23 cellular contexts compared by ENCODE assay signal in the genomic region with DNA sequence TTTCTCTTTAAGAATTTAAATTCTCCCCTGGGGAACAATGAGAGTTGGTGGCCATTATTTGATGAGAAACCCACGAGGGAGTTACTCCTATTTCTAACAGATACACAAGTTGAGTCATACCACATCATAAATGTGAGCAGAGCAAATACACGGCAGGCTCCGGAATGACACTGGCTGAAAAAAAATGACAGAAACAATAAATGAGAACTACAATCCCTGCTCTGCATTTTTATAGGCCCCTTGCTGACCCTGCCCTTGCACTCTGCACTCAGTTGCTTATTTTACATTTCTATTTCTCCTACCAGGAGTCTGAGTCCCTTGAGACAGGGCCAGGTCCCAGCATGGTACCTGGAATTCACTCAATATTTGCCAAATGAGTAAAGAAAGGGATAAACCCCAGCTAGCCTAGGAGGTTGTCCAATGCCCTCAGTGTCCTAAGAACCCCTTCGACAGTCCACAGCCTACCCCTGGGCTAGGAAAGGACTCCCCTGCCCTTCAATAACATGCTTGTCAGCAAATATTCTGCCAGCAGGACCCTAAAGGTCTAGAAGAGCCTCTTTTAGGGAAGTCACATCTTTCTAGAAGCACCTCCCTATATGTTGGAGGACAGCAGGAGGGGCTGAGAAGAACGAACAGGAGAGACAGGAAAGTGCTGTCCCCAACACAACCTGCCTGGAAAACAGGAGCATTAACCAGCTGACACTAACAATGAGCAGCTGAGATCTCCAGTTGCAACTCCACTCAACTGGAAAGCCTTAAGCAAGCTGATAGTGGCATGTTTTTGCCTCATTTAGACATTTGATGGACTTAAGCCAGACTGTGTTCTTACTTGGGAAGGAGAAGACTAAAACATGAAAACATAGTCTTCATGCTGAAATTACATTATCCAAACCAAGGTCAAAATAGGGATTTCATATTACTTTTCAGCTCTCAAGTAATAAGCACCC.
DNase-seq lines count a peak whose midpoint lies in the region; ATAC-seq and TF ChIP-seq lines count a peak whose summit lies in the region.
"Had no signal": no experiment of that assay in that cellular context is flagged by ENCODE, and none has a peak within 500 bp of the region (broad histone marks: within the 10 kb centered on the region; RNA-seq: fewer than 3 reads in every experiment).

No MANE protein-coding gene starts in this region.

- TF ChIP-seq CTCF in A673 (conservative IDR thresholded peaks at IDR 0.05; ENCODE audit: low read depth, low read length) (no peak), CD14-positive monocyte (IDR thresholded peaks at IDR 0.05) (no peak)

- H3K36me3 Mint-ChIP-seq in CD14-positive monocyte = peaks cover 0 to 3% of the 10 kb centered on the region in 2 donors

- ATAC-seq in left colon = peak; percentile 97
- ATAC-seq: activated CD4-positive, CD25-positive, alpha-beta regulatory T cell treated with anti-CD3 and anti-CD28 coated beads, Interleukin-2, amount 50 U/mL, for 24 hours; activated T-cell treated with anti-CD3 and anti-CD28 coated beads, Interleukin-2, amount 50 U/mL, for 4 hours; esophagus mucosa; naive thymus-derived CD8-positive, alpha-beta T cell had no signal

- peak; percentile 19 for DNase-seq in A673 (ENCODE audit: low spot score)
- peak; percentile 37 for DNase-seq in ELR (ENCODE audit: low read depth)
- peak; percentile 34 for DNase-seq in T1000 (lab: John Stamatoyannopoulos, UW)
- DNase-seq in left colon = peak in 1 of 2 donors; percentile 11
- no peak for DNase-seq in activated CD8-positive, alpha-beta memory T cell treated with anti-CD3 and anti-CD28 coated beads, Interleukin-2, amount 50 U/mL, for 4 hours
- DNase-seq in CD14-positive monocyte (ENCODE audit: low spot score) = no peak
- no peak for DNase-seq in HCEC 1CT
- DNase-seq in iPS-NIHi7 (ENCODE audit: extremely low spot score) = no peak
- DNase-seq: activated naive CD4-positive, alpha-beta T cell treated with anti-CD3 and anti-CD28 coated beads, Interleukin-2, amount 50 U/mL, for 16 hours; activated T-cell treated with anti-CD3 and anti-CD28 coated beads, Interleukin-2, amount 50 U/mL, for 4 hours; effector CD8-positive, alpha-beta T cell; H7; mesendoderm; MM.1S; naive thymus-derived CD8-positive, alpha-beta T cell; NCI-H226; NK-92 treated with Interleukin-12 subunit alpha and Interleukin-12 subunit beta, amount 100 ng/mL, for 24 hours; stimulated activated CD4-positive, alpha-beta T cell treated with anti-CD3 and anti-CD28 coated beads, Interleukin-1b, Interleukin-23, amount 100 ng/mL, for 48 hours; stimulated activated naive CD4-positive, alpha-beta T cell had no signal

- H3K27me3 ChIP-seq in A673 (replicated peaks; ENCODE audit: insufficient read depth, low read depth, low read length, poor library complexity) = no peaks in the 10 kb centered on the region
- H3K27me3 ChIP-seq: tibial nerve had no signal

- BruUV-seq in A673 (replicated peaks; lab: Mats Ljungman, UMichigan) = no TSS peak

- POLR2A ChIA-PET in A673 (lab: Charles Lee; ENCODE audit: low non-redundant PET) = no interaction called here

- H3K4me1 ChIP-seq in A673 (ENCODE audit: insufficient read depth, low read length, poor library complexity, severe bottlenecking) = peaks cover 2% of the 10 kb centered on the region
- H3K4me1 ChIP-seq: tibial nerve had no signal

- H3K9me3 ChIP-seq in A673 (ENCODE audit: low read depth, low read length, poor library complexity, severe bottlenecking) = peaks cover 13% of the 10 kb centered on the region

- H3K27ac Mint-ChIP-seq in CD14-positive monocyte = no peak overlapping the region
- H3K27ac Mint-ChIP-seq: naive thymus-derived CD8-positive, alpha-beta T cell had no signal

- intact Hi-C loops in A673 (cut with micrococcal nuclease; ENCODE audit: unreplicated experiment) = no loop called here
- intact Hi-C loops in left colon (cut with DNase I, micrococcal nuclease) = no loop called here
- intact Hi-C loops in CD14-positive monocyte (cut with micrococcal nuclease) = no loop called here

- H3K4me3 Mint-ChIP-seq in CD14-positive monocyte = no peak overlapping the region
- H3K4me3 Mint-ChIP-seq: activated T-cell treated with anti-CD3 and anti-CD28 coated beads, Interleukin-2, amount 50 U/mL, for 4 hours; naive thymus-derived CD8-positive, alpha-beta T cell had no signal

- no peak overlapping the region for H3K4me3 ChIP-seq in A673 (ENCODE audit: low read depth, low read length, poor library complexity, severe bottlenecking)
- H3K4me3 ChIP-seq: SK-N-MC, tibial nerve had no signal

- peaks cover 3 to 21% (median 16%) of the 10 kb centered on the region in 7 donors for H3K9me3 Mint-ChIP-seq in CD14-positive monocyte

- CTCF ChIA-PET in A673 (lab: Charles Lee) = no interaction called here

- no peak overlapping the region for H3K27ac ChIP-seq in A673 (ENCODE audit: low read depth, low read length, poor library complexity, severe bottlenecking)
- H3K27ac ChIP-seq: SK-N-MC, tibial nerve had no signal

- no peaks in the 10 kb centered on the region for H3K36me3 ChIP-seq in A673 (ENCODE audit: insufficient read depth, low read length, poor library complexity, severe bottlenecking)
- H3K36me3 ChIP-seq: tibial nerve had no signal

- H3K4me1 Mint-ChIP-seq in CD14-positive monocyte = peaks cover 37% of the 10 kb centered on the region
- H3K4me1 Mint-ChIP-seq: naive thymus-derived CD8-positive, alpha-beta T cell had no signal

- H3K27me3 Mint-ChIP-seq in CD14-positive monocyte (ENCODE audit: low read depth in 3 of 3) = peaks cover 0 to 4% (median 0%) of the 10 kb centered on the region in 3 donors

Comparison
In these comparisons a context has a peak if more than half of its experiments do, and no peak if none do; other contexts are left out.
1. DNase-seq: peak in A673 (single experiment), ELR (single experiment) and T1000 (single experiment); none in activated CD8-positive, alpha-beta memory T cell treated with anti-CD3 and anti-CD28 coated beads, Interleukin-2, amount 50 U/mL, for 4 hours (single experiment), CD14-positive monocyte (single experiment), HCEC 1CT (single experiment) and iPS-NIHi7 (single experiment).